Comparison of ENCODE assay signal across 18 cellular contexts in the genomic region with DNA sequence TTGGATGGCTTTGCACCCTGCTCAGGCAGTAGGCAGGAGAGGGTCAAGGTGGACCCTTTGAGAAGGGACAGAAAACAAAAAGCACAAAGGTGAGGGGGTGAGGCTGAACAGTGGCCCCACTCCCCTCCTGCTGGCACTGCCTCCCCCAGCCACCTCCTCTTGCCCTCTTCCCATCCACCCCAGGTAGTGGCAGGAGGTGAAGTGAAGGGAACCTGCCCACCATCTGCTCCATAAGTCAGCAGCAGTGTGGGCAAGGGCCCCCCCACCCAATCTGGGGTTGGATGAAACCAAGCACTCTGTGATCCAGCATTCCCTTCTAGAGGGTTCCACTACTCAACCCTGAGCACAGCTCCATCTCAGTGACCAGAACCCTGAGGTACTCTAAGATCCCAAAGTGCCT. TPM values are rescaled to one million over a fixed set of nuclear protein-coding genes. Genes with fewer than 3 reads are reported as not detected.
DNase-seq lines count a peak whose midpoint lies in the region; ATAC-seq, FAIRE-seq and TF ChIP-seq lines count a peak whose summit lies in the region.
"Had no signal": no experiment of that assay in that cellular context is flagged by ENCODE, and none has a peak within 500 bp of the region (broad histone marks: within the 10 kb centered on the region; RNA-seq: fewer than 3 reads in every experiment).

No MANE protein-coding gene starts in this region.

- ATAC-seq in HepG2 (no peak), right lobe of liver (no peak), memory B cell (ENCODE audit: low read depth) (no peak)

- no peak overlapping the region for H2AFZ ChIP-seq in HepG2 (ENCODE audit: low read length)

- no peak overlapping the region for H3K4me2 ChIP-seq in HepG2 (ENCODE audit: low read depth, low read length)

- no peaks in the 10 kb centered on the region for H4K20me1 ChIP-seq in HepG2 (ENCODE audit: insufficient read depth, low read length)

- no TSS peak for BruUV-seq in HepG2 (replicated peaks; lab: Mats Ljungman, UMichigan)

- FAIRE-seq in HepG2 (lab: Jason Lieb, UNC): no peak
- FAIRE-seq: G401.6, GM19239, HTR-8/SVneo had no signal

- H3K27me3 ChIP-seq in HepG2 (ENCODE audit: control insufficient read depth in 1 of 2, insufficient read depth in 2 of 2, low read length in 2 of 2) (no peaks in the 10 kb centered on the region), right lobe of liver (no peaks in the 10 kb centered on the region)

- DNase-seq in HepG2 (ENCODE audit: low spot score) (no peak), right lobe of liver (no peak), NCI-H69 (lab: John Stamatoyannopoulos, UW) (peak; percentile 21), memory B cell (ENCODE audit: low spot score in 2 of 2) (no peak), medulla oblongata (ENCODE audit: extremely low spot score) (no peak), NCI-H2029 treated with DMSO at 0.1 percent for 48 hours (lab: John Stamatoyannopoulos, UW) (no peak)
- DNase-seq in stimulated activated CD4-positive, alpha-beta T cell treated with anti-CD3 and anti-CD28 coated beads, Interleukin-2, amount 100 ng/mL, for 48 hours: no peak
- DNase-seq: 8988T; AML-193; C1 segment of cervical spinal cord; CD4-positive, alpha-beta memory T cell; DMS79; EL; HCEC 1CT had no signal

- peak overlapping the region; percentile 73 for H3K27ac Mint-ChIP-seq in memory B cell
- H3K27ac Mint-ChIP-seq: CD4-positive, alpha-beta memory T cell had no signal

- H3K36me3 ChIP-seq in HepG2 (replicated peaks in 1 of 2; ENCODE audit: control insufficient read depth in 1 of 2, insufficient read depth in 2 of 2, low read length in 2 of 2): no peaks in the 10 kb centered on the region
- no peaks in the 10 kb centered on the region for H3K36me3 ChIP-seq in right lobe of liver

- TF ChIP-seq POLR2A in HepG2 (IDR thresholded peaks at IDR 0.05; ENCODE audit: insufficient read depth in 1 of 2, low read depth in 2 of 2, low read length in 2 of 2) (no peak), right lobe of liver (IDR thresholded peaks at IDR 0.05) (no peak)

- in situ Hi-C loops in HepG2 (cut with HindIII; ENCODE audit: extremely low pct_ligation_motif_present, low pct_unique_long_range_greater_than_20kb): no loop called here

- H3K36me3 Mint-ChIP-seq in memory B cell: no peaks in the 10 kb centered on the region
- H3K36me3 Mint-ChIP-seq: CD4-positive, alpha-beta memory T cell had no signal

- TF ChIP-seq CTCF in HepG2 (CRISPR knock-in tag; IDR thresholded peaks at IDR 0.05): no peak
- TF ChIP-seq CTCF in right lobe of liver (IDR thresholded peaks at IDR 0.05): no peak

- no peak overlapping the region for H3K4me3 Mint-ChIP-seq in memory B cell

- no peak for TF ChIP-seq EP300 in HepG2 (IDR thresholded peaks at IDR 0.05; ENCODE audit: low read depth in 2 of 2, low read length in 2 of 2)
- TF ChIP-seq EP300 in HepG2 (CRISPR knock-in tag; IDR thresholded peaks at IDR 0.05; ENCODE audit: borderline replicate concordance): no peak

- H3K9me3 ChIP-seq in HepG2 (ENCODE audit: low read length) (no peaks in the 10 kb centered on the region), right lobe of liver (no peaks in the 10 kb centered on the region)

- peaks cover 20% of the 10 kb centered on the region for H3K27me3 Mint-ChIP-seq in memory B cell

- H3K27ac ChIP-seq in HepG2 (ENCODE audit: extremely low read length, insufficient read depth, low read length): peak overlapping the region; percentile 94
- no peak overlapping the region for H3K27ac ChIP-seq in right lobe of liver

- H3K4me3 ChIP-seq in HepG2 (replicated peaks in 1 of 3; ENCODE audit: insufficient read depth in 1 of 3, low read depth in 2 of 3, low read length in 3 of 3) (no peak overlapping the region), right lobe of liver (no peak overlapping the region)

- H3K9me3 Mint-ChIP-seq in memory B cell: no peaks in the 10 kb centered on the region
- H3K9me3 Mint-ChIP-seq: CD4-positive, alpha-beta memory T cell had no signal

- peaks cover 7% of the 10 kb centered on the region for H3K79me2 ChIP-seq in HepG2 (ENCODE audit: insufficient read depth, low read length)

- POLR2A ChIA-PET in HepG2 (lab: Yijun Ruan, JAX): interaction anchor here (3.2 to 20.0 kb wide), 3 partner anchors 8 to 26 kb away, joined by 13 to 314 read pairs (median 131); partner anchors contain the start of gene SLC22A7

- H3K9ac ChIP-seq in HepG2 (ENCODE audit: insufficient read depth, low read depth, low read length): no peak overlapping the region

- H3K4me1 ChIP-seq in HepG2 (ENCODE audit: insufficient read depth, low read length) (peaks cover 96% of the 10 kb centered on the region), right lobe of liver (peaks cover 0 to 67% (median 22%) of the 10 kb centered on the region in 4 donors)

- no peak for TF ChIP-seq RAD21 in HepG2 (CRISPR knock-in tag; IDR thresholded peaks at IDR 0.05)

- H3K4me1 Mint-ChIP-seq in memory B cell: peaks cover 39% of the 10 kb centered on the region

- CTCF ChIA-PET in HepG2 (lab: Yijun Ruan, JAX; ENCODE audit: low intra/inter-chr PET ratio, low total read pairs): no interaction called here

- intact Hi-C loops in HepG2 (cut with micrococcal nuclease; ENCODE audit: unreplicated experiment) (no loop called here), right lobe of liver (cut with DNase I) (no loop called here)

RNA-seq across cellular contexts. Expression of gene SLC22A7, which starts 26.1 kb away (rescaled TPM):
- total RNA-seq in HepG2 (2016; rRNA removed; fragmentation: Illumina TruSeq; extraction: Trizol): 8.6 and 22.6 TPM in 2 replicates
- total RNA-seq in HepG2 (2016; cell fraction: cytosol; rRNA removed; fragmentation: Illumina TruSeq; extraction: Trizol; ENCODE audit: low read depth): 5.3 and 5.4 TPM in 2 replicates
- 8.5 and 22.3 TPM in 2 replicates for total RNA-seq in HepG2 (2016; cell fraction: insoluble cytoplasmic fraction; rRNA removed; fragmentation: Illumina TruSeq; extraction: Trizol)
- total RNA-seq in HepG2 (2016; cell fraction: membrane; rRNA removed; fragmentation: Illumina TruSeq; extraction: Trizol): 9.0 and 9.1 TPM in 2 replicates
- 20.9 and 25.8 TPM in 2 replicates for total RNA-seq in HepG2 (2016; cell fraction: nucleus; rRNA removed; fragmentation: Illumina TruSeq; extraction: Trizol)
- 5.3 and 12.3 TPM in 2 replicates for polyA plus RNA-seq in HepG2 (2011; rRNA removed)
- 7.0 and 7.8 TPM in 2 replicates for polyA plus RNA-seq in HepG2 (2011; cell fraction: cytosol; rRNA removed)
- polyA plus RNA-seq in HepG2 (2011; cell fraction: nucleus; rRNA removed): 34.4 and 48.4 TPM in 2 replicates
- polyA plus RNA-seq in HepG2 (2012): 18.9 and 34.7 TPM in 2 replicates
- polyA plus RNA-seq in HepG2 (2016; cell fraction: cytosol; fragmentation: Illumina TruSeq; extraction: Trizol; ENCODE audit: low read depth): 3.2 and 3.5 TPM in 2 replicates
- polyA plus RNA-seq in HepG2 (2016; cell fraction: insoluble cytoplasmic fraction; fragmentation: Illumina TruSeq; extraction: Trizol; ENCODE audit: low read depth): 5.5 and 6.2 TPM in 2 replicates
- 4.5 and 5.7 TPM in 2 replicates for polyA plus RNA-seq in HepG2 (2016; cell fraction: membrane; fragmentation: Illumina TruSeq; extraction: Trizol; ENCODE audit: low read depth)
- polyA plus RNA-seq in HepG2 (2016; cell fraction: nucleus; fragmentation: Illumina TruSeq; extraction: Trizol; ENCODE audit: insufficient read depth, low read depth): 39.6 and 40.3 TPM in 2 replicates
- polyA minus RNA-seq in HepG2 (2011; rRNA and poly(A)+ RNA removed; ENCODE audit: low replicate concordance): 22.0 TPM in 1 of 2 replicates, not detected in the other
- 3.6 and 5.1 TPM in 2 replicates for polyA minus RNA-seq in HepG2 (2011; cell fraction: cytosol; rRNA and poly(A)+ RNA removed)
- 7.0 and 12.7 TPM in 2 replicates for polyA minus RNA-seq in HepG2 (2011; cell fraction: nucleus; rRNA and poly(A)+ RNA removed)
- 100 to 1,000 TPM; 145 to 348 (median 185) TPM for total RNA-seq in right lobe of liver
- total RNA-seq: CD4-positive, alpha-beta memory T cell; H4 had no signal
- polyA plus RNA-seq: CD4-positive, alpha-beta memory T cell had no signal

RNA-seq across cellular contexts. Expression of gene TTBK1, which starts 28.7 kb away (rescaled TPM):
- total RNA-seq in HepG2 (2016; rRNA removed; fragmentation: Illumina TruSeq; extraction: Trizol) (0.10 and 0.33 TPM in 2 replicates), right lobe of liver (1 to 10 TPM in 2 of 6 experiments, under 1 TPM in 4; 0.83 to 1.6 (median 0.87) TPM)
- 0.18 and 0.20 TPM in 2 replicates for total RNA-seq in HepG2 (2016; cell fraction: cytosol; rRNA removed; fragmentation: Illumina TruSeq; extraction: Trizol; ENCODE audit: low read depth)
- 0.13 and 0.32 TPM in 2 replicates for total RNA-seq in HepG2 (2016; cell fraction: insoluble cytoplasmic fraction; rRNA removed; fragmentation: Illumina TruSeq; extraction: Trizol)
- total RNA-seq in HepG2 (2016; cell fraction: membrane; rRNA removed; fragmentation: Illumina TruSeq; extraction: Trizol): 0.25 and 0.28 TPM in 2 replicates
- total RNA-seq in HepG2 (2016; cell fraction: nucleus; rRNA removed; fragmentation: Illumina TruSeq; extraction: Trizol): 0.47 TPM in 2 replicates
- polyA plus RNA-seq in HepG2 (2011; rRNA removed): 0.24 and 0.50 TPM in 2 replicates
- 0.09 and 0.10 TPM in 2 replicates for polyA plus RNA-seq in HepG2 (2011; cell fraction: cytosol; rRNA removed)
- polyA plus RNA-seq in HepG2 (2011; cell fraction: nucleus; rRNA removed): 1.4 and 2.2 TPM in 2 replicates
- 0.53 and 0.62 TPM in 2 replicates for polyA plus RNA-seq in HepG2 (2012)
- polyA plus RNA-seq in HepG2 (2016; cell fraction: cytosol; fragmentation: Illumina TruSeq; extraction: Trizol; ENCODE audit: low read depth): not detected in 2 replicates
- polyA plus RNA-seq in HepG2 (2016; cell fraction: insoluble cytoplasmic fraction; fragmentation: Illumina TruSeq; extraction: Trizol; ENCODE audit: low read depth): 0.19 TPM in 2 replicates
- polyA plus RNA-seq in HepG2 (2016; cell fraction: membrane; fragmentation: Illumina TruSeq; extraction: Trizol; ENCODE audit: low read depth): 0.06 and 0.07 TPM in 2 replicates
- 0.84 and 0.86 TPM in 2 replicates for polyA plus RNA-seq in HepG2 (2016; cell fraction: nucleus; fragmentation: Illumina TruSeq; extraction: Trizol; ENCODE audit: insufficient read depth, low read depth)
- polyA minus RNA-seq in HepG2 (2011; rRNA and poly(A)+ RNA removed; ENCODE audit: low replicate concordance): 1.2 TPM in 1 of 2 replicates, not detected in the other
- 0.18 and 0.49 TPM in 2 replicates for polyA minus RNA-seq in HepG2 (2011; cell fraction: cytosol; rRNA and poly(A)+ RNA removed)
- 1.4 and 1.7 TPM in 2 replicates for polyA minus RNA-seq in HepG2 (2011; cell fraction: nucleus; rRNA and poly(A)+ RNA removed)
- total RNA-seq: H4 had no signal
- polyA plus RNA-seq: CD4-positive, alpha-beta memory T cell had no signal

RNA-seq across cellular contexts. Expression of gene CRIP3, which starts 36.7 kb away (rescaled TPM):
- total RNA-seq in HepG2 (2016; rRNA removed; fragmentation: Illumina TruSeq; extraction: Trizol) (3.5 and 6.3 TPM in 2 replicates), right lobe of liver (1 to 10 TPM; 2.1 to 7.9 (median 5.2) TPM)
- total RNA-seq in HepG2 (2016; cell fraction: cytosol; rRNA removed; fragmentation: Illumina TruSeq; extraction: Trizol; ENCODE audit: low read depth): 2.7 and 2.9 TPM in 2 replicates
- 5.5 and 7.0 TPM in 2 replicates for total RNA-seq in HepG2 (2016; cell fraction: insoluble cytoplasmic fraction; rRNA removed; fragmentation: Illumina TruSeq; extraction: Trizol)
- 1.7 and 2.6 TPM in 2 replicates for total RNA-seq in HepG2 (2016; cell fraction: membrane; rRNA removed; fragmentation: Illumina TruSeq; extraction: Trizol)
- total RNA-seq in HepG2 (2016; cell fraction: nucleus; rRNA removed; fragmentation: Illumina TruSeq; extraction: Trizol): 6.1 and 7.0 TPM in 2 replicates
- polyA plus RNA-seq in HepG2 (2011; rRNA removed): 9.3 and 14.2 TPM in 2 replicates
- polyA plus RNA-seq in HepG2 (2011; cell fraction: cytosol; rRNA removed): 4.5 and 5.1 TPM in 2 replicates
- polyA plus RNA-seq in HepG2 (2011; cell fraction: nucleus; rRNA removed): 31.5 and 46.2 TPM in 2 replicates
- 12.7 and 16.4 TPM in 2 replicates for polyA plus RNA-seq in HepG2 (2012)
- polyA plus RNA-seq in HepG2 (2016; cell fraction: cytosol; fragmentation: Illumina TruSeq; extraction: Trizol; ENCODE audit: low read depth): 0.99 and 1.7 TPM in 2 replicates
- polyA plus RNA-seq in HepG2 (2016; cell fraction: insoluble cytoplasmic fraction; fragmentation: Illumina TruSeq; extraction: Trizol; ENCODE audit: low read depth): 4.1 and 5.4 TPM in 2 replicates
- polyA plus RNA-seq in HepG2 (2016; cell fraction: membrane; fragmentation: Illumina TruSeq; extraction: Trizol; ENCODE audit: low read depth): 1.9 and 2.3 TPM in 2 replicates
- polyA plus RNA-seq in HepG2 (2016; cell fraction: nucleus; fragmentation: Illumina TruSeq; extraction: Trizol; ENCODE audit: insufficient read depth, low read depth): 13.1 and 18.7 TPM in 2 replicates
- polyA minus RNA-seq in HepG2 (2011; rRNA and poly(A)+ RNA removed; ENCODE audit: low replicate concordance): 8.2 TPM in 1 of 2 replicates, not detected in the other
- 1.4 and 2.5 TPM in 2 replicates for polyA minus RNA-seq in HepG2 (2011; cell fraction: cytosol; rRNA and poly(A)+ RNA removed)
- polyA minus RNA-seq in HepG2 (2011; cell fraction: nucleus; rRNA and poly(A)+ RNA removed): 7.5 and 14.4 TPM in 2 replicates
- total RNA-seq: H4 had no signal
- polyA plus RNA-seq: CD4-positive, alpha-beta memory T cell had no signal

RNA-seq across cellular contexts. Expression of gene DNPH1, which starts 42.7 kb away (rescaled TPM):
- total RNA-seq in HepG2 (2016; rRNA removed; fragmentation: Illumina TruSeq; extraction: Trizol): 75.0 and 75.1 TPM in 2 replicates
- 50.9 and 56.3 TPM in 2 replicates for total RNA-seq in HepG2 (2016; cell fraction: cytosol; rRNA removed; fragmentation: Illumina TruSeq; extraction: Trizol; ENCODE audit: low read depth)
- total RNA-seq in HepG2 (2016; cell fraction: insoluble cytoplasmic fraction; rRNA removed; fragmentation: Illumina TruSeq; extraction: Trizol): 75.1 and 81.5 TPM in 2 replicates
- total RNA-seq in HepG2 (2016; cell fraction: membrane; rRNA removed; fragmentation: Illumina TruSeq; extraction: Trizol): 52.3 and 60.5 TPM in 2 replicates
- 31.4 and 33.7 TPM in 2 replicates for total RNA-seq in HepG2 (2016; cell fraction: nucleus; rRNA removed; fragmentation: Illumina TruSeq; extraction: Trizol)
- polyA plus RNA-seq in HepG2 (2011; rRNA removed): 56.5 and 65.8 TPM in 2 replicates
- polyA plus RNA-seq in HepG2 (2011; cell fraction: cytosol; rRNA removed): 106 and 143 TPM in 2 replicates
- polyA plus RNA-seq in HepG2 (2011; cell fraction: nucleus; rRNA removed): 62.4 and 67.4 TPM in 2 replicates
- polyA plus RNA-seq in HepG2 (2012): 43.1 and 47.9 TPM in 2 replicates
- 62.6 and 68.8 TPM in 2 replicates for polyA plus RNA-seq in HepG2 (2016; cell fraction: cytosol; fragmentation: Illumina TruSeq; extraction: Trizol; ENCODE audit: low read depth)
- 76.7 and 82.8 TPM in 2 replicates for polyA plus RNA-seq in HepG2 (2016; cell fraction: insoluble cytoplasmic fraction; fragmentation: Illumina TruSeq; extraction: Trizol; ENCODE audit: low read depth)
- 47.1 and 47.7 TPM in 2 replicates for polyA plus RNA-seq in HepG2 (2016; cell fraction: membrane; fragmentation: Illumina TruSeq; extraction: Trizol; ENCODE audit: low read depth)
- 66.2 and 72.5 TPM in 2 replicates for polyA plus RNA-seq in HepG2 (2016; cell fraction: nucleus; fragmentation: Illumina TruSeq; extraction: Trizol; ENCODE audit: insufficient read depth, low read depth)
- 38.8 and 62.4 TPM in 2 replicates for polyA minus RNA-seq in HepG2 (2011; rRNA and poly(A)+ RNA removed; ENCODE audit: low replicate concordance)
- polyA minus RNA-seq in HepG2 (2011; cell fraction: cytosol; rRNA and poly(A)+ RNA removed): 10.5 and 15.4 TPM in 2 replicates
- polyA minus RNA-seq in HepG2 (2011; cell fraction: nucleus; rRNA and poly(A)+ RNA removed): 15.3 and 16.7 TPM in 2 replicates
- total RNA-seq in right lobe of liver: 100 to 1,000 TPM in 2 of 6 experiments, 10 to 100 TPM in 4; 50.7 to 107 (median 62.4) TPM
